Comparison of ENCODE assay signal across 26 cellular contexts in the genomic region with DNA sequence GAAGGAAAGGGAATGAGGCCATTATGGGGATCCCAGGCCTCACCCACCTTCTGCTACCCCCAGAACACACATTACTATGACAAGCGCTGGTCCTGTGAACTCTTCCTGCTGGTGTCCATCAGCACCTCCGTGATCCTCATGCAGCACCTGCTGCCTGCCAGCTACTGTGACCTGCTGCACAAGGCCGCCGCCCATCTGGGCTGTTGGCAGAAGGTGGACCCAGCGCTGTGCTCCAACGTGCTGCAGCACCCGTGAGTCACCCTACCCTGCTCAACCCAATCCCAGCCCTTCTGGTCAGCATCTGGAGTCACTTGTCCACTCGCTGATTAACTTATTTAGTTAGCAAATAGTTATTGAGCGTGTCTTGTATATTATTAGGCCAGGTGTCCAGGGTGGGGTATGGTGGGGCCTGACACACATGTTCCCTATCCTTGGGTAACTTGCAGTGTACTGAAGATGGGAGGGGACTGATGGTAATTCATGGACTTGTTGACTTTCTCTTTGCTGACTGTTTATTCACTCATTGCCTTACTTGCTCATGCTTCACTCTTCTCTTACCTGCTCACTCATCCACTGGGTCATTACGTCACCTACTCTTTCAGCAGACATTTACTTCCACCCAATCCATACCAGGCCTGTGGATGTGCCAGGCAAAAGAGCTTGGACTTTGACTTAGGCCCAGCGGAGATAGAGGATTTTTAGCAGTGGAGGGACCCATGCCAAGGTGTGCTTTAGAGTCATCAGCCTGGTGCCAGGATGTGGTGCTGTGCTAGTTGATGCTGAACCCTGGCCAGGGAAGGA. TPM values are rescaled to one million over a fixed set of nuclear protein-coding genes. Genes with fewer than 3 reads are reported as not detected.
DNase-seq lines count a peak whose midpoint lies in the region; ATAC-seq and TF ChIP-seq lines count a peak whose summit lies in the region.
"Had no signal": no experiment of that assay in that cellular context is flagged by ENCODE, and none has a peak within 500 bp of the region (broad histone marks: within the 10 kb centered on the region; RNA-seq: fewer than 3 reads in every experiment).

No MANE protein-coding gene starts in this region.

- H3K27ac ChIP-seq in body of pancreas = peak overlapping the region in 3 of 4 donors; percentile 25 to 76 (median 62)
- H3K27ac ChIP-seq in spleen = no peak overlapping the region
- H3K27ac ChIP-seq: ovary, right atrium auricular region, WERI-Rb-1 had no signal

- TF ChIP-seq POLR2A in body of pancreas (IDR thresholded peaks at IDR 0.05) (no peak), spleen (IDR thresholded peaks at IDR 0.05) (no peak)

- H3K9me3 ChIP-seq in body of pancreas (no peaks in the 10 kb centered on the region), spleen (no peaks in the 10 kb centered on the region)
- H3K9me3 ChIP-seq: ovary, right atrium auricular region had no signal

- DNase-seq in NCI-H2196 (lab: John Stamatoyannopoulos, UW; ENCODE audit: unreplicated experiment) = peak; percentile 82
- peak; percentile 41 to 93 (median 78) for DNase-seq in body of pancreas
- peak; percentile 39 to 65 for DNase-seq in left colon
- peak; percentile 25 for DNase-seq in spleen
- DNase-seq in GM19240 (ENCODE audit: insufficient read length, low spot score) = no peak
- DNase-seq in activated CD4-positive, CD25-positive, alpha-beta regulatory T cell treated with anti-CD3 and anti-CD28 coated beads, Interleukin-2, amount 50 U/mL, for 72 hours = no peak
- DNase-seq: activated CD4-positive, alpha-beta T cell treated with anti-CD3 and anti-CD28 coated beads, Interleukin-2, amount 10 ng/mL, durations not matched to agents 7 days and 5 days; activated T-cell treated with anti-CD3 and anti-CD28 coated beads, Interleukin-2, amount 50 U/mL, for 72 hours; anterior cingulate cortex; C1 segment of cervical spinal cord; caudate nucleus; DND-41; endodermal cell; KG1; midbrain; NCI-H1436; NCI-H510A treated with DMSO at 0.1 percent for 48 hours; ovary; stimulated activated CD4-positive, alpha-beta T cell treated with anti-CD3 and anti-CD28 coated beads, Interleukin-12 subunit alpha, Interleukin-12 subunit beta, amount 100 ng/mL, for 4 hours; stimulated activated CD4-positive, alpha-beta T cell treated with anti-CD3 and anti-CD28 coated beads, Interleukin-4, amount 100 ng/mL, for 1 hour; substantia nigra; SW 1271; T1000; WERI-Rb-1 had no signal

- H3K27me3 ChIP-seq in body of pancreas (no peaks in the 10 kb centered on the region), spleen (replicated peaks in 1 of 7) (no peaks in the 10 kb centered on the region)
- H3K27me3 ChIP-seq: ovary, right atrium auricular region had no signal

- ATAC-seq in body of pancreas = peak; percentile 55
- ATAC-seq in left colon = peak; percentile 90
- ATAC-seq in GM21529 (IDR thresholded peaks at IDR 0.05; ENCODE audit: unreplicated experiment) = no peak
- ATAC-seq: activated T-cell treated with anti-CD3 and anti-CD28 coated beads, Interleukin-2, amount 50 U/mL, for 72 hours had no signal

- H3K4me3 ChIP-seq in body of pancreas = no peak overlapping the region
- H3K4me3 ChIP-seq in spleen = no peak overlapping the region
- H3K4me3 ChIP-seq: ovary, right atrium auricular region had no signal

- H3K4me1 ChIP-seq in body of pancreas = no peaks in the 10 kb centered on the region
- no peaks in the 10 kb centered on the region for H3K4me1 ChIP-seq in spleen
- H3K4me1 ChIP-seq: right atrium auricular region had no signal

- H3K36me3 ChIP-seq in body of pancreas (replicated peaks in 1 of 2; ENCODE audit: insufficient read depth in 1 of 2, low read depth in 2 of 2) = peaks cover 0 to 2% of the 10 kb centered on the region in 2 donors
- H3K36me3 ChIP-seq in spleen = peaks cover 0 to 99% (median 68%) of the 10 kb centered on the region in 6 donors
- H3K36me3 ChIP-seq: ovary had no signal

- intact Hi-C loops in body of pancreas (cut with DNase I) = no loop called here
- intact Hi-C loops in left colon (cut with DNase I, micrococcal nuclease) = no loop called here
- intact Hi-C loops in spleen (cut with DNase I; ENCODE audit: low total_unique reads) = no loop called here

- 63 to 85% methylated on average over 11 of the region's 11 CpGs for WGBS in body of pancreas, 2 donors
- WGBS in spleen, 5 donors = 92 to 99% (median 96%) methylated on average over 6 to 11 of the region's 11 CpGs

- no peak for TF ChIP-seq CTCF in body of pancreas (IDR thresholded peaks at IDR 0.05)
- TF ChIP-seq CTCF in spleen (IDR thresholded peaks at IDR 0.05 in 8 of 11, conservative IDR thresholded peaks at IDR 0.05 in 3 of 11) = no peak

RNA-seq across cellular contexts. Expression of a gene that starts 12.9 kb away (rescaled TPM):
- total RNA-seq in body of pancreas (10 to 100 TPM; 15.8 to 20.5 TPM), left colon (10 to 100 TPM; 55.6 to 58.9 TPM), spleen (10 to 100 TPM; 37.0 to 57.1 (median 50.2) TPM)
- 1 to 10 TPM; 3.5 to 6.7 (median 4.0) TPM for polyA plus RNA-seq in spleen

RNA-seq across cellular contexts. Expression of a gene that starts 22.2 kb away (rescaled TPM):
- 10 to 100 TPM in 1 of 2 donors, 1 to 10 TPM in 1; 4.4 to 10.2 TPM for total RNA-seq in body of pancreas
- 10 to 100 TPM; 12.4 to 13.2 TPM for total RNA-seq in left colon
- 10 to 100 TPM in 5 of 7 donors, 1 to 10 TPM in 2; 6.4 to 18.6 (median 16.0) TPM for total RNA-seq in spleen
- 10 to 100 TPM; 10.5 to 12.0 (median 11.9) TPM for polyA plus RNA-seq in spleen

Comparison
In these comparisons a context has a peak if more than half of its experiments do, and no peak if none do; other contexts are left out.
1. DNase-seq: peak in NCI-H2196 (single experiment), body of pancreas (4 of 4), left colon (2 of 2) and spleen (single experiment); none in GM19240 (single experiment) and activated CD4-positive, CD25-positive, alpha-beta regulatory T cell treated with anti-CD3 and anti-CD28 coated beads, Interleukin-2, amount 50 U/mL, for 72 hours (single experiment).
2. H3K27ac ChIP-seq: peak in body of pancreas (3 of 4); none in spleen (0 of 8).